In the genomic region with DNA sequence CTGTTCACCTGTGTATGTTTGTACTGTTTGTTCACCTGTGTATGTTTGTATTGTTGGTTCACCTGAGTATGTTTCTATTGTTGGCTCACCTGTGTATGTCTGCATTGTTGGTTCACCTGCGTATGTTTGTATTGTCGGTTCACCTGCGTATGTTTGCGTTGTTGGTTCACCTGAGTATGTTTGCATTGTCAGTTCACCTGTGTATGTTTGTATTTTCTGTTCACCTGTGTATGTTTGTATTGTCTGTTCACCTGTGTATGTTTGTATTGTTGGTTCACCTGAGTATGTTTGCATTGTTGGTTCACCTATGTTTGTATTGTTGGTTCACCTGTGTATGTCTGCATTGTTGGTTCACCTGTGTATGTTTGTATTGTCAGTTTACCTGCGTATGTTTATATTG, we compare ENCODE assay signal across 13 cellular contexts.
"Had no signal": no experiment of that assay in that cellular context is flagged by ENCODE, and none has a peak within 500 bp of the region (broad histone marks: within the 10 kb centered on the region; RNA-seq: fewer than 3 reads in every experiment).

No MANE protein-coding gene starts in this region.

- DNase-seq: activated CD4-positive, alpha-beta memory T cell treated with anti-CD3 and anti-CD28 coated beads, Interleukin-2, amount 10 ng/mL, durations not matched to agents 7 days and 5 days; activated naive CD8-positive, alpha-beta T cell treated with anti-CD3 and anti-CD28 coated beads, Interleukin-2, amount 10 ng/mL, durations not matched to agents 7 days and 5 days; activated T-cell treated with anti-CD3 and anti-CD28 coated beads, Interleukin-2, amount 50 U/mL, for 72 hours; anterior cingulate cortex; esophagus squamous epithelium; foreskin fibroblast; glutamatergic neuron; immature natural killer cell; lower lobe of right lung; midbrain; stomach had no signal

- H3K9me3 Mint-ChIP-seq: immature natural killer cell had no signal

- H3K4me1 Mint-ChIP-seq: activated naive CD8-positive, alpha-beta T cell treated with anti-CD3 and anti-CD28 coated beads, Interleukin-2, amount 10 ng/mL, durations not matched to agents 7 days and 5 days; immature natural killer cell had no signal

- H3K9me3 ChIP-seq: lower lobe of right lung, stomach, thoracic aorta had no signal

- H3K4me3 ChIP-seq: esophagus squamous epithelium, lower lobe of right lung, skin epidermis, stomach, thoracic aorta had no signal

- H3K27ac Mint-ChIP-seq: activated CD4-positive, alpha-beta memory T cell treated with anti-CD3 and anti-CD28 coated beads, Interleukin-2, amount 10 ng/mL, durations not matched to agents 7 days and 5 days; activated naive CD8-positive, alpha-beta T cell treated with anti-CD3 and anti-CD28 coated beads, Interleukin-2, amount 10 ng/mL, durations not matched to agents 7 days and 5 days; activated T-cell treated with anti-CD3 and anti-CD28 coated beads, Interleukin-2, amount 50 U/mL, for 72 hours; immature natural killer cell had no signal

- H3K4me3 Mint-ChIP-seq: activated CD4-positive, alpha-beta memory T cell treated with anti-CD3 and anti-CD28 coated beads, Interleukin-2, amount 10 ng/mL, durations not matched to agents 7 days and 5 days; activated naive CD8-positive, alpha-beta T cell treated with anti-CD3 and anti-CD28 coated beads, Interleukin-2, amount 10 ng/mL, durations not matched to agents 7 days and 5 days; activated T-cell treated with anti-CD3 and anti-CD28 coated beads, Interleukin-2, amount 50 U/mL, for 72 hours; immature natural killer cell had no signal

- H3K27me3 ChIP-seq: esophagus squamous epithelium, stomach had no signal

- H3K27me3 Mint-ChIP-seq: activated CD4-positive, alpha-beta memory T cell treated with anti-CD3 and anti-CD28 coated beads, Interleukin-2, amount 10 ng/mL, durations not matched to agents 7 days and 5 days; activated naive CD8-positive, alpha-beta T cell treated with anti-CD3 and anti-CD28 coated beads, Interleukin-2, amount 10 ng/mL, durations not matched to agents 7 days and 5 days had no signal

- H3K4me1 ChIP-seq: esophagus squamous epithelium, lower lobe of right lung had no signal

- H3K27ac ChIP-seq: esophagus squamous epithelium, lower lobe of right lung, skin epidermis, thoracic aorta had no signal
